In the genomic region with DNA sequence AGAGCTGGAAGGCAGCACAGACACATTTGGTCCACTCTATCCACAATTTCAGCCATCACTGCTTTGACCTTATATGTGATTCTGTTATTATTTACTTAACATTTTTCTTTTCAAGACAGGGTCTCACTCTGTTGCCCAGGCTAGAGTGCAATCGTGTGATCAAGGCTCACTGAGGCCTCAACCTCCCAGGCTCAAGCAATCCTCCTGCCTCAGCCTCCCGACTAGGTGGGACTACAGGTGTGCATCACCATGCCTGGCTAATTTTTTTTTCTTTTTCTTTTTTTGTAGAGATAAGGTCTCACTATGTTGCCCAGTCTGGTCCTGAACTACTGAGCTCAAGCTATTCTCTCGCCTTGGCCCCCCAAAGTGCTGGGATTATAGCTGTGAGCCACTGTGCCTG, we compare ENCODE assay signal across 21 cellular contexts. TPM values are rescaled to one million over a fixed set of nuclear protein-coding genes. Genes with fewer than 3 reads are reported as not detected.
A peak's percentile ranks its signal among the peaks of the same experiment; 100 is the strongest.
DNase-seq lines count a peak whose midpoint lies in the region; ATAC-seq lines count a peak whose summit lies in the region.
"Had no signal": no experiment of that assay in that cellular context is flagged by ENCODE, and none has a peak within 500 bp of the region (broad histone marks: within the 10 kb centered on the region; RNA-seq: fewer than 3 reads in every experiment).

No MANE protein-coding gene starts in this region.

- H3K27ac ChIP-seq in epithelial cell of prostate: peak overlapping the region; percentile 100
- H3K27ac ChIP-seq: foreskin keratinocyte had no signal

- peaks cover 99% of the 10 kb centered on the region for H3K4me1 Mint-ChIP-seq in stimulated activated naive CD8-positive, alpha-beta T cell treated with anti-CD3 and anti-CD28 coated beads, Interleukin-15, Interleukin-2, amounts not matched to agents 100 ng/mL and 50 ng/mL, for 24 hours (ENCODE audit: low read depth)
- H3K4me1 Mint-ChIP-seq in stimulated activated naive CD8-positive, alpha-beta T cell treated with anti-CD3 and anti-CD28 coated beads, Interleukin-15, amount 100 ng/mL, for 72 hours: peaks cover 100% of the 10 kb centered on the region
- H3K4me1 Mint-ChIP-seq in T-cell: peaks cover 90 to 95% (median 93%) of the 10 kb centered on the region in 3 donors

- H3K36me3 Mint-ChIP-seq in stimulated activated naive CD8-positive, alpha-beta T cell treated with anti-CD3 and anti-CD28 coated beads, Interleukin-15, Interleukin-2, amounts not matched to agents 100 ng/mL and 50 ng/mL, for 24 hours (ENCODE audit: low read depth): peaks cover 93% of the 10 kb centered on the region
- peaks cover 40% of the 10 kb centered on the region for H3K36me3 Mint-ChIP-seq in T-cell

- CTCF ChIA-PET in T-cell (lab: Charles Lee): interaction anchor here in 1 of 2 donors (0.9 to 1.1 kb wide), 2 partner anchors 14 to 41 kb away, joined by 3 to 7 read pairs; no protein-coding TSS in a partner anchor

- POLR2A ChIA-PET in T-cell (lab: Charles Lee): interaction anchor here in 1 of 2 donors (0.6 kb wide), 1 partner anchor 9 kb away, joined by 3 read pairs; no protein-coding TSS in a partner anchor

- no peaks in the 10 kb centered on the region for H3K27me3 Mint-ChIP-seq in stimulated activated naive CD8-positive, alpha-beta T cell treated with anti-CD3 and anti-CD28 coated beads, Interleukin-15, Interleukin-2, amounts not matched to agents 100 ng/mL and 50 ng/mL, for 24 hours
- H3K27me3 Mint-ChIP-seq in stimulated activated naive CD8-positive, alpha-beta T cell treated with anti-CD3 and anti-CD28 coated beads, Interleukin-15, amount 100 ng/mL, for 72 hours: no peaks in the 10 kb centered on the region
- H3K27me3 Mint-ChIP-seq in T-cell: no peaks in the 10 kb centered on the region

- H3K9me3 Mint-ChIP-seq in stimulated activated naive CD8-positive, alpha-beta T cell treated with anti-CD3 and anti-CD28 coated beads, Interleukin-15, Interleukin-2, amounts not matched to agents 100 ng/mL and 50 ng/mL, for 24 hours: no peaks in the 10 kb centered on the region
- H3K9me3 Mint-ChIP-seq in stimulated activated naive CD8-positive, alpha-beta T cell treated with anti-CD3 and anti-CD28 coated beads, Interleukin-15, amount 100 ng/mL, for 72 hours: no peaks in the 10 kb centered on the region
- no peaks in the 10 kb centered on the region for H3K9me3 Mint-ChIP-seq in T-cell
- H3K9me3 Mint-ChIP-seq: activated naive CD4-positive, alpha-beta T cell treated with anti-CD3 and anti-CD28 coated beads for 36 hours had no signal

- no peak for DNase-seq in stimulated activated naive CD8-positive, alpha-beta T cell treated with anti-CD3 and anti-CD28 coated beads, Interleukin-15, amount 100 ng/mL, for 72 hours
- DNase-seq in T-cell (no peak), epithelial cell of prostate (ENCODE audit: low read depth, low spot score) (no peak), AG20443 (ENCODE audit: low spot score) (no peak), NOMO-1 (lab: John Stamatoyannopoulos, UW; ENCODE audit: unreplicated experiment in 2 of 2) (no peak), NCI-H446 (lab: John Stamatoyannopoulos, UW) (no peak), NCI-H510A treated with DMSO at 0.1 percent for 48 hours (lab: John Stamatoyannopoulos, UW) (no peak)
- DNase-seq: activated CD4-positive, alpha-beta T cell treated with anti-CD3 and anti-CD28 coated beads for 1 hour; activated CD8-positive, alpha-beta memory T cell treated with anti-CD3 and anti-CD28 coated beads, Interleukin-2, amount 50 U/mL, for 4 hours; activated naive CD4-positive, alpha-beta T cell treated with anti-CD3 and anti-CD28 coated beads for 36 hours; cortex of kidney; foreskin keratinocyte; HCEC 1CT; midbrain; NCI-H2081 treated with DMSO at 0.1 percent for 48 hours; NCI-H526; T-helper 9 cell; upper lobe of left lung had no signal

- no peak overlapping the region for H3K4me3 Mint-ChIP-seq in stimulated activated naive CD8-positive, alpha-beta T cell treated with anti-CD3 and anti-CD28 coated beads, Interleukin-15, Interleukin-2, amounts not matched to agents 100 ng/mL and 50 ng/mL, for 24 hours
- H3K4me3 Mint-ChIP-seq in stimulated activated naive CD8-positive, alpha-beta T cell treated with anti-CD3 and anti-CD28 coated beads, Interleukin-15, amount 100 ng/mL, for 72 hours: no peak overlapping the region
- H3K4me3 Mint-ChIP-seq in T-cell: no peak overlapping the region
- H3K4me3 Mint-ChIP-seq: activated naive CD4-positive, alpha-beta T cell treated with anti-CD3 and anti-CD28 coated beads for 36 hours had no signal

- no peak for ATAC-seq in stimulated activated naive CD8-positive, alpha-beta T cell treated with anti-CD3 and anti-CD28 coated beads, Interleukin-15, amount 100 ng/mL, for 72 hours
- no peak for ATAC-seq in T-cell (replicated peaks in 1 of 4)
- ATAC-seq: foreskin keratinocyte had no signal

- H3K27ac Mint-ChIP-seq in stimulated activated naive CD8-positive, alpha-beta T cell treated with anti-CD3 and anti-CD28 coated beads, Interleukin-15, Interleukin-2, amounts not matched to agents 100 ng/mL and 50 ng/mL, for 24 hours: peak overlapping the region; percentile 77
- peak overlapping the region in 1 of 2 donors; percentile 49 for H3K27ac Mint-ChIP-seq in stimulated activated naive CD8-positive, alpha-beta T cell treated with anti-CD3 and anti-CD28 coated beads, Interleukin-15, amount 100 ng/mL, for 72 hours
- H3K27ac Mint-ChIP-seq in T-cell: peak overlapping the region; percentile 29 to 50

RNA-seq across cellular contexts. Expression of gene BCL2L1, which starts 40.3 kb away (rescaled TPM):
- total RNA-seq in T-cell: 10 to 100 TPM; 26.6 to 33.8 (median 27.7) TPM

RNA-seq across cellular contexts. Expression of gene COX4I2, which starts 44.6 kb away (rescaled TPM):
- not detected for total RNA-seq in T-cell
- total RNA-seq: activated naive CD4-positive, alpha-beta T cell treated with anti-CD3 and anti-CD28 coated beads for 36 hours; endothelial cell of umbilical vein; foreskin keratinocyte; SK-MEL-5 had no signal

RNA-seq across cellular contexts. Expression of gene TPX2, which starts 56.7 kb away (rescaled TPM):
- total RNA-seq in T-cell: 1 to 10 TPM in 4 of 5 donors, under 1 TPM in 1; 0.99 to 3.0 (median 1.4) TPM
